8 cellular contexts compared by ENCODE assay signal in genomic region chr6:99602519-99603420, GRCh38. TPM values are rescaled to one million over a fixed set of nuclear protein-coding genes. Genes with fewer than 3 reads are reported as not detected.
DNase-seq lines count a peak whose midpoint lies in the region; ATAC-seq and TF ChIP-seq lines count a peak whose summit lies in the region.

No MANE protein-coding gene starts in this region.

- POLR2A ChIA-PET in activated CD8-positive, alpha-beta T cell treated with anti-CD3 and anti-CD28 coated beads, Interleukin-2, amount 10 ng/mL, durations not matched to agents 7 days and 5 days (lab: Charles Lee): interaction anchor here (0.8 kb wide), 1 partner anchor 860 kb away, joined by 3 read pairs; no protein-coding TSS in a partner anchor

- TF ChIP-seq CTCF in mucosa of descending colon (IDR thresholded peaks at IDR 0.05): no peak

- H3K9me3 ChIP-seq in mucosa of descending colon: no peaks in the 10 kb centered on the region

- in situ Hi-C loops in G401 (cut with HindIII; ENCODE audit: low sequenced_read_pairs): no loop called here

- H3K27me3 Mint-ChIP-seq in activated CD8-positive, alpha-beta T cell treated with anti-CD3 and anti-CD28 coated beads, Interleukin-2, amount 10 ng/mL, durations not matched to agents 7 days and 5 days (ENCODE audit: low read depth): peaks cover 82% of the 10 kb centered on the region

- H3K4me1 ChIP-seq in mucosa of descending colon (ENCODE audit: low read depth): peaks cover 25% of the 10 kb centered on the region

- H3K9me3 Mint-ChIP-seq in activated CD8-positive, alpha-beta T cell treated with anti-CD3 and anti-CD28 coated beads, Interleukin-2, amount 10 ng/mL, durations not matched to agents 7 days and 5 days (ENCODE audit: insufficient read depth): no peaks in the 10 kb centered on the region

- DNase-seq in stimulated activated CD4-positive, alpha-beta T cell treated with anti-CD3 and anti-CD28 coated beads, Interleukin-15, amount 100 ng/mL, for 24 hours: peak; percentile 21
- DNase-seq in stimulated activated CD4-positive, alpha-beta T cell treated with anti-CD3 and anti-CD28 coated beads, Interleukin-4, amount 100 ng/mL, for 24 hours: no peak
- DNase-seq in activated CD8-positive, alpha-beta T cell treated with anti-CD3 and anti-CD28 coated beads, Interleukin-2, amount 10 ng/mL, durations not matched to agents 7 days and 5 days: no peak
- DNase-seq in mucosa of descending colon (peak in 1 of 3 donors; percentile 48), G401 (ENCODE audit: low spot score) (no peak), SW480 (ENCODE audit: low spot score) (no peak)

- H3K4me1 Mint-ChIP-seq in activated CD8-positive, alpha-beta T cell treated with anti-CD3 and anti-CD28 coated beads, Interleukin-2, amount 10 ng/mL, durations not matched to agents 7 days and 5 days (ENCODE audit: low read depth): peaks cover 25% of the 10 kb centered on the region

- peak overlapping the region; percentile 52 for H3K4me3 Mint-ChIP-seq in activated CD8-positive, alpha-beta T cell treated with anti-CD3 and anti-CD28 coated beads, Interleukin-2, amount 10 ng/mL, durations not matched to agents 7 days and 5 days

- H3K27ac Mint-ChIP-seq in activated CD8-positive, alpha-beta T cell treated with anti-CD3 and anti-CD28 coated beads, Interleukin-2, amount 10 ng/mL, durations not matched to agents 7 days and 5 days: no peak overlapping the region

- intact Hi-C loops in mucosa of descending colon (cut with DNase I, micrococcal nuclease): no loop called here

- peaks cover 3% of the 10 kb centered on the region for H3K36me3 Mint-ChIP-seq in activated CD8-positive, alpha-beta T cell treated with anti-CD3 and anti-CD28 coated beads, Interleukin-2, amount 10 ng/mL, durations not matched to agents 7 days and 5 days (ENCODE audit: low read depth)

- CTCF ChIA-PET in activated CD8-positive, alpha-beta T cell treated with anti-CD3 and anti-CD28 coated beads, Interleukin-2, amount 10 ng/mL, durations not matched to agents 7 days and 5 days (lab: Charles Lee): interaction anchor here (0.8 to 2.4 kb wide), 3 partner anchors 8 to 133 kb away, joined by 3 to 10 read pairs (median 3); no protein-coding TSS in a partner anchor

- H3K36me3 ChIP-seq in mucosa of descending colon (ENCODE audit: low read depth): no peaks in the 10 kb centered on the region

- ATAC-seq in activated CD8-positive, alpha-beta T cell treated with anti-CD3 and anti-CD28 coated beads, Interleukin-2, amount 10 ng/mL, durations not matched to agents 7 days and 5 days: peak; percentile 28
- ATAC-seq in mucosa of descending colon: peak; percentile 20
- ATAC-seq in GM18909 (IDR thresholded peaks at IDR 0.05; ENCODE audit: poor library complexity, unreplicated experiment): no peak
- ATAC-seq in HG03039 (IDR thresholded peaks at IDR 0.05; ENCODE audit: unreplicated experiment): no peak

- H3K4me3 ChIP-seq in mucosa of descending colon: no peak overlapping the region

RNA-seq across cellular contexts. Expression of gene PRDM13, which starts 3.9 kb away (rescaled TPM):
- not detected for total RNA-seq in activated CD8-positive, alpha-beta T cell treated with anti-CD3 and anti-CD28 coated beads, Interleukin-2, amount 10 ng/mL, durations not matched to agents 7 days and 5 days
- not detected for total RNA-seq in mucosa of descending colon
- 0.06 and 0.34 TPM in 2 replicates for total RNA-seq in G401 (2014; rRNA removed; shearing (Covaris generic))

RNA-seq across cellular contexts. Expression of gene CCNC, which starts 34.3 kb away (rescaled TPM):
- 10 to 100 TPM; 36.8 to 38.7 TPM for total RNA-seq in activated CD8-positive, alpha-beta T cell treated with anti-CD3 and anti-CD28 coated beads, Interleukin-2, amount 10 ng/mL, durations not matched to agents 7 days and 5 days
- total RNA-seq in mucosa of descending colon: 10 to 100 TPM; 32.7 to 52.2 (median 34.2) TPM
- total RNA-seq in G401 (2014; rRNA removed; shearing (Covaris generic)): 130 and 168 TPM in 2 replicates

Comparison
In these comparisons a context has a peak if more than half of its experiments do, and no peak if none do; other contexts are left out.
1. ATAC-seq: peak in activated CD8-positive, alpha-beta T cell treated with anti-CD3 and anti-CD28 coated beads, Interleukin-2, amount 10 ng/mL, durations not matched to agents 7 days and 5 days (single experiment) and mucosa of descending colon (single experiment); none in GM18909 (single experiment) and HG03039 (single experiment).